9 cellular contexts compared by ENCODE assay signal in the genomic region with DNA sequence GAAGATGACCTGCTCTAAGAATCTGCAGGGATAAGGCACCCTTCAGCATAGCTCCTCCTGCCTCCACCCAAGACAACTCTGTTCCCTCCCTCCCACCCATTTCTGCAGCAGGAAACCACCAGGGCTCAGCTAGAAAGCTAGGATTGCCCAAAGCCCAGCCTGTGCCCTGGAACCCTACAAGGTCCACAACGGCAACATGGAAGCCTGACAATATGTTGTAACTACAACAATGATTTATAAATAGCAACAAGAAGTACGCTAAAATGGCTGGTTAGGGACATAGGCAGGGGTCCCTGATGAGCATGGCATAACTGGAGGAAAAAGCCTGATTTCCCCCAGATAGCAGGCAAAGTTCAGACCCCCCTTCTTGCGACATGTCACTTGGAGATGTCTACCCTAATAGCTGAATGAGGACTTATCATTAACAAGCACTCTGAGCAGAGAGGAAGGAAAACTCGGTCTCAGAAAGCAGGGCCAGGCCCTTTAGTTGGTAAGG. TPM values are rescaled to one million over a fixed set of nuclear protein-coding genes. Genes with fewer than 3 reads are reported as not detected.
DNase-seq lines count a peak whose midpoint lies in the region; TF ChIP-seq lines count a peak whose summit lies in the region.
"Had no signal": no experiment of that assay in that cellular context is flagged by ENCODE, and none has a peak within 500 bp of the region (broad histone marks: within the 10 kb centered on the region; RNA-seq: fewer than 3 reads in every experiment).

No MANE protein-coding gene starts in this region.

- no peak overlapping the region for H2AFZ ChIP-seq in hepatocyte

- POLR2A ChIA-PET in MCF 10A (lab: Yijun Ruan, JAX), result interaction anchor here (1.3 to 1.4 kb wide), 2 partner anchors 40 to 51 kb away, joined by 3 to 5 read pairs; no protein-coding TSS in a partner anchor

- H3K79me2 ChIP-seq in hepatocyte, result peaks cover 75% of the 10 kb centered on the region

- TF ChIP-seq POLR2A in breast epithelium (IDR thresholded peaks at IDR 0.05), result no peak

- no peaks in the 10 kb centered on the region for H3K27me3 ChIP-seq in breast epithelium
- no peaks in the 10 kb centered on the region for H3K27me3 ChIP-seq in hepatocyte
- H3K27me3 ChIP-seq in tibial artery, result no peaks in the 10 kb centered on the region
- H3K27me3 ChIP-seq: dorsolateral prefrontal cortex had no signal

- H3K4me1 Mint-ChIP-seq in MCF 10A (ENCODE audit: insufficient read depth, unreplicated experiment), result peaks cover 32% of the 10 kb centered on the region

- no peaks in the 10 kb centered on the region for H3K9me3 Mint-ChIP-seq in MCF 10A (ENCODE audit: unreplicated experiment)

- H3K36me3 Mint-ChIP-seq in MCF 10A (ENCODE audit: insufficient read depth, unreplicated experiment), result peaks cover 8% of the 10 kb centered on the region

- no peak overlapping the region for H3K4me3 Mint-ChIP-seq in MCF 10A (ENCODE audit: unreplicated experiment)

- no TSS peak for BruUV-seq in MCF 10A (replicated peaks; lab: Mats Ljungman, UMichigan)

- peak overlapping the region; percentile 62 to 82 for H3K27ac ChIP-seq in breast epithelium
- H3K27ac ChIP-seq in hepatocyte, result peak overlapping the region; percentile 68
- peak overlapping the region; percentile 53 for H3K27ac ChIP-seq in tibial artery

- H3K36me3 ChIP-seq in breast epithelium, result no peaks in the 10 kb centered on the region
- no peaks in the 10 kb centered on the region for H3K36me3 ChIP-seq in hepatocyte (replicated peaks; ENCODE audit: insufficient read depth, low read depth)
- no peaks in the 10 kb centered on the region for H3K36me3 ChIP-seq in tibial artery

- intact Hi-C loops in breast epithelium (cut with DNase I; ENCODE audit: low total_unique reads), result no loop called here
- intact Hi-C loops in MCF 10A (cut with micrococcal nuclease), result no loop called here
- intact Hi-C loops in tibial artery (cut with DNase I; ENCODE audit: low total_unique reads), result no loop called here

- TF ChIP-seq CTCF in breast epithelium (IDR thresholded peaks at IDR 0.05) (no peak), MCF 10A (IDR thresholded peaks at IDR 0.05; ENCODE audit: unreplicated experiment) (no peak), hepatocyte (IDR thresholded peaks at IDR 0.05; ENCODE audit: poor library complexity) (no peak), tibial artery (IDR thresholded peaks at IDR 0.05) (no peak)

- H3K4me1 ChIP-seq in breast epithelium, result peaks cover 31 to 38% of the 10 kb centered on the region in 2 donors
- peaks cover 83% of the 10 kb centered on the region for H3K4me1 ChIP-seq in hepatocyte (ENCODE audit: insufficient read depth)
- H3K4me1 ChIP-seq in tibial artery, result peaks cover 7 to 67% (median 55%) of the 10 kb centered on the region in 4 donors

- no peaks in the 10 kb centered on the region for H3K27me3 Mint-ChIP-seq in MCF 10A (ENCODE audit: insufficient read depth, unreplicated experiment)

- CTCF ChIA-PET in MCF 10A (lab: Yijun Ruan, JAX), result interaction anchor here (0.6 to 1.4 kb wide), 3 partner anchors 20 to 303 kb away, joined by 3 to 6 read pairs (median 3); no protein-coding TSS in a partner anchor

- H4K20me1 ChIP-seq in hepatocyte (ENCODE audit: insufficient read depth, poor library complexity, severe bottlenecking), result peaks cover 6% of the 10 kb centered on the region

- H3K9me2 ChIP-seq in hepatocyte (replicated peaks; ENCODE audit: insufficient read depth), result no peaks in the 10 kb centered on the region

- H3K4me3 ChIP-seq in breast epithelium, result peak overlapping the region in 1 of 3 donors; percentile 35
- no peak overlapping the region for H3K4me3 ChIP-seq in hepatocyte
- no peak overlapping the region for H3K4me3 ChIP-seq in tibial artery
- H3K4me3 ChIP-seq: dorsolateral prefrontal cortex had no signal

- H3K4me2 ChIP-seq in hepatocyte, result peak overlapping the region; percentile 61

- 81% methylated on average over 4 of the region's 4 CpGs for WGBS in hepatocyte (ENCODE audit: low lambda C conversion rate, missing lambda C conversion rate)

- H3K27ac Mint-ChIP-seq in MCF 10A (ENCODE audit: low read depth, unreplicated experiment), result no peak overlapping the region

- H3K9me3 ChIP-seq in breast epithelium, result no peaks in the 10 kb centered on the region
- H3K9me3 ChIP-seq in hepatocyte (ENCODE audit: low read depth), result no peaks in the 10 kb centered on the region
- H3K9me3 ChIP-seq in tibial artery, result no peaks in the 10 kb centered on the region

- DNase-seq in breast epithelium (ENCODE audit: low spot score in 2 of 2), result no peak
- no peak for DNase-seq in MCF 10A (ENCODE audit: unreplicated experiment)
- peak; percentile 15 for DNase-seq in SIG-M5 (lab: John Stamatoyannopoulos, UW)
- no peak for DNase-seq in hepatocyte (ENCODE audit: low spot score)
- no peak for DNase-seq in tibial artery
- DNase-seq in retina, result no peak
- no peak for DNase-seq in AG20443 (ENCODE audit: low spot score)
- no peak for DNase-seq in SW480 (ENCODE audit: low spot score)
- DNase-seq: dorsolateral prefrontal cortex had no signal

RNA-seq across cellular contexts. Expression of gene ST3GAL2, which starts 6.5 kb away (rescaled TPM):
- total RNA-seq in breast epithelium (10 to 100 TPM in 2 of 3 donors, 1 to 10 TPM in 1; 7.8 to 13.4 (median 11.5) TPM), MCF 10A (2022) (7.7 and 10.3 TPM in 2 replicates), hepatocyte (24.2 and 29.2 TPM in 2 replicates)
- polyA plus RNA-seq in hepatocyte, result 20.8 and 25.6 TPM in 2 replicates

RNA-seq across cellular contexts. Expression of gene FCSK, which starts 22.0 kb away (rescaled TPM):
- total RNA-seq in breast epithelium (10 to 100 TPM; 10.7 to 27.8 (median 18.0) TPM), MCF 10A (2022) (13.7 and 19.0 TPM in 2 replicates), hepatocyte (13.3 and 25.9 TPM in 2 replicates)
- polyA plus RNA-seq in hepatocyte, result 12.1 and 15.7 TPM in 2 replicates
